Comparison of ENCODE assay signal across 1 cellular context in genomic region chr12:104459556-104459909, GRCh38.
A peak's percentile ranks its signal among the peaks of the same experiment; 100 is the strongest.
TF ChIP-seq lines count a peak whose summit lies in the region.

No MANE protein-coding gene starts in this region.

TF ChIP-seq in K562, 482 proteins besides CTCF, POLR2A, EP300 and RAD21:
- TF ChIP-seq, protein P1, sequence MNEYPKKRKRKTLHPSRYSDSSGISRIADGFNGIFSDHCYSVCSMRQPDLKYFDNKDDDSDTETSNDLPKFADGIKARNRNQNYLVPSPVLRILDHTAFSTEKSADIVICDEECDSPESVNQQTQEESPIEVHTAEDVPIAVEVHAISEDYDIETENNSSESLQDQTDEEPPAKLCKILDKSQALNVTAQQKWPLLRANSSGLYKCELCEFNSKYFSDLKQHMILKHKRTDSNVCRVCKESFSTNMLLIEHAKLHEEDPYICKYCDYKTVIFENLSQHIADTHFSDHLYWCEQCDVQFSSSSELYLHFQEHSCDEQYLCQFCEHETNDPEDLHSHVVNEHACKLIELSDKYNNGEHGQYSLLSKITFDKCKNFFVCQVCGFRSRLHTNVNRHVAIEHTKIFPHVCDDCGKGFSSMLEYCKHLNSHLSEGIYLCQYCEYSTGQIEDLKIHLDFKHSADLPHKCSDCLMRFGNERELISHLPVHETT (CRISPR knock-in tag; conservative IDR thresholded peaks at IDR 0.05 in 1 of 2, IDR thresholded peaks at IDR 0.05 in 1 of 2): 0 out of 4 replicates have a peak, but pooled peaks of 1 of the 2 experiments have one; percentile 28
- TF ChIP-seq, protein P2, sequence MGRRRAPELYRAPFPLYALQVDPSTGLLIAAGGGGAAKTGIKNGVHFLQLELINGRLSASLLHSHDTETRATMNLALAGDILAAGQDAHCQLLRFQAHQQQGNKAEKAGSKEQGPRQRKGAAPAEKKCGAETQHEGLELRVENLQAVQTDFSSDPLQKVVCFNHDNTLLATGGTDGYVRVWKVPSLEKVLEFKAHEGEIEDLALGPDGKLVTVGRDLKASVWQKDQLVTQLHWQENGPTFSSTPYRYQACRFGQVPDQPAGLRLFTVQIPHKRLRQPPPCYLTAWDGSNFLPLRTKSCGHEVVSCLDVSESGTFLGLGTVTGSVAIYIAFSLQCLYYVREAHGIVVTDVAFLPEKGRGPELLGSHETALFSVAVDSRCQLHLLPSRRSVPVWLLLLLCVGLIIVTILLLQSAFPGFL (CRISPR knock-in tag; IDR thresholded peaks at IDR 0.05): no peak
- TF ChIP-seq SLC30A9 (CRISPR knock-in tag; IDR thresholded peaks at IDR 0.05) (no peak), ATF7 (IDR thresholded peaks at IDR 0.05) (peak; percentile 70; the same call in 1 of the 2 replicates), ZNF174 (CRISPR knock-in tag; IDR thresholded peaks at IDR 0.05) (no peak), DNMT1 (IDR thresholded peaks at IDR 0.05) (no peak), RHOXF2B (CRISPR knock-in tag; conservative IDR thresholded peaks at IDR 0.05) (no peak), SAFB2 (IDR thresholded peaks at IDR 0.05; ENCODE audit: borderline replicate concordance, low read depth, low read length, severe bottlenecking) (no peak), BMI1 (IDR thresholded peaks at IDR 0.05; ENCODE audit: low read length) (no peak), HDAC1 (IDR thresholded peaks at IDR 0.05) (no peak)
- TF ChIP-seq, protein P3, sequence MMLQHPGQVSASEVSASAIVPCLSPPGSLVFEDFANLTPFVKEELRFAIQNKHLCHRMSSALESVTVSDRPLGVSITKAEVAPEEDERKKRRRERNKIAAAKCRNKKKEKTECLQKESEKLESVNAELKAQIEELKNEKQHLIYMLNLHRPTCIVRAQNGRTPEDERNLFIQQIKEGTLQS (IDR thresholded peaks at IDR 0.05): peak; percentile 34; the same call in 1 of the 2 replicates
- TF ChIP-seq, protein P3 (CRISPR knock-in tag; conservative IDR thresholded peaks at IDR 0.05): no peak
- TF ChIP-seq, protein P4, sequence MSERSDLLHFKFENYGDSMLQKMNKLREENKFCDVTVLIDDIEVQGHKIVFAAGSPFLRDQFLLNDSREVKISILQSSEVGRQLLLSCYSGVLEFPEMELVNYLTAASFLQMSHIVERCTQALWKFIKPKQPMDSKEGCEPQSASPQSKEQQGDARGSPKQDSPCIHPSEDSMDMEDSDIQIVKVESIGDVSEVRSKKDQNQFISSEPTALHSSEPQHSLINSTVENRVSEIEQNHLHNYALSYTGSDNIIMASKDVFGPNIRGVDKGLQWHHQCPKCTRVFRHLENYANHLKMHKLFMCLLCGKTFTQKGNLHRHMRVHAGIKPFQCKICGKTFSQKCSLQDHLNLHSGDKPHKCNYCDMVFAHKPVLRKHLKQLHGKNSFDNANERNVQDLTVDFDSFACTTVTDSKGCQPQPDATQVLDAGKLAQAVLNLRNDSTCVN (CRISPR knock-in tag; IDR thresholded peaks at IDR 0.05): no peak
TF ChIP-seq in K562: peak in this region for 3.
